Comparison of ENCODE assay signal across 11 cellular contexts in the genomic region with DNA sequence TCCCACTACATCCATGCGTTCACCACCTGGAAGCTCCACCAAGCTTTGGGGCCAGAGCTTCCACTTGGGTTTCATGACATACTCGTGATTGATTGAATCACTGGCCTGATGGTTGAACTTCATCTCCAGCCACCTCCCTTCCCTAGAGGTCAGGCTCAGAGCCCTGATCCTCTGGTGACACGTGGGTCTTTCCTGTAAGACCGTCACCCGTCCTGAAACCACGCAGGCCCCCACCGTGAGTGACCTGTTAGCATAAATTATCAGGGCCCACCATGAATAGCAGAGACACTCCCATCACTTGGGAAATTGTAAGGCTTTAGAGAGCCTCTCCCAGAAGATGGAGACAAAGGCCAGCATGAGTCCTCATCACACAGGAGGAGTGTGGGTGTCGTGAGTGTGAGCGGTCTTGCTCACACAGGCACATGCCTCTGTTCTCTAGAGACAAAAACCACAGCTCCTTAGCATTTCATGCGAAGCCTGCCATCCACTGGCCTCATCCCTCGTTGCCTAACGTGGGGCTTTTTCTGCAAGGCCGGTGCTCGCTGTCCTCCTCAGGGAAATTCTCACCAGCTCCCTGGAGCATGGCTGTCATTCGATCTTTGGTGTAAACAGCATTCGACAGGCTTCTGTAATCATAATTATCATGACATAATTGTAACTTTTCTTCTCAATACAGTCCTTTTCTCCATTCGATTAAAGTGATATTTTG.
DNase-seq lines count a peak whose midpoint lies in the region; ATAC-seq and TF ChIP-seq lines count a peak whose summit lies in the region.
"Had no signal": no experiment of that assay in that cellular context is flagged by ENCODE, and none has a peak within 500 bp of the region (broad histone marks: within the 10 kb centered on the region; RNA-seq: fewer than 3 reads in every experiment).

No MANE protein-coding gene starts in this region.

- peak; percentile 27 for ATAC-seq in GM19467 (IDR thresholded peaks at IDR 0.05; ENCODE audit: unreplicated experiment)
- ATAC-seq in HG03521 (IDR thresholded peaks at IDR 0.05; ENCODE audit: unreplicated experiment), result peak; percentile 22

- DNase-seq in hippocampal formation (lab: John Stamatoyannopoulos, UW) (peak; percentile 23 to 29), NCI-H82 treated with DMSO at 0.1 percent for 48 hours (lab: John Stamatoyannopoulos, UW; ENCODE audit: unreplicated experiment) (no peak), coronary artery (ENCODE audit: low spot score) (no peak), RPMI8226 (no peak)
- no peak for DNase-seq in stimulated activated CD4-positive, alpha-beta T cell treated with anti-CD3 and anti-CD28 coated beads, Interleukin-1b, Interleukin-23, amount 100 ng/mL, for 48 hours
- DNase-seq: NCI-H226, upper lobe of left lung had no signal

- TF ChIP-seq CTCF in GM12873 (IDR thresholded peaks at IDR 0.05; ENCODE audit: insufficient read depth, low read depth, low read length, missing control alignments) (peak; percentile 59), coronary artery (IDR thresholded peaks at IDR 0.05) (no peak)

- no peak overlapping the region for H3K4me3 ChIP-seq in coronary artery
- H3K4me3 ChIP-seq: upper lobe of left lung had no signal

- no peak overlapping the region for H3K27ac ChIP-seq in coronary artery
- H3K27ac ChIP-seq: parathyroid adenoma, upper lobe of left lung had no signal

Comparison
In these comparisons a context has a peak if more than half of its experiments do, and no peak if none do; other contexts are left out.
1. DNase-seq: peak in hippocampal formation (2 of 2); none in stimulated activated CD4-positive, alpha-beta T cell treated with anti-CD3 and anti-CD28 coated beads, Interleukin-1b, Interleukin-23, amount 100 ng/mL, for 48 hours (single experiment), NCI-H82 treated with DMSO at 0.1 percent for 48 hours (single experiment), coronary artery (single experiment) and RPMI8226 (single experiment).